In the genomic region with DNA sequence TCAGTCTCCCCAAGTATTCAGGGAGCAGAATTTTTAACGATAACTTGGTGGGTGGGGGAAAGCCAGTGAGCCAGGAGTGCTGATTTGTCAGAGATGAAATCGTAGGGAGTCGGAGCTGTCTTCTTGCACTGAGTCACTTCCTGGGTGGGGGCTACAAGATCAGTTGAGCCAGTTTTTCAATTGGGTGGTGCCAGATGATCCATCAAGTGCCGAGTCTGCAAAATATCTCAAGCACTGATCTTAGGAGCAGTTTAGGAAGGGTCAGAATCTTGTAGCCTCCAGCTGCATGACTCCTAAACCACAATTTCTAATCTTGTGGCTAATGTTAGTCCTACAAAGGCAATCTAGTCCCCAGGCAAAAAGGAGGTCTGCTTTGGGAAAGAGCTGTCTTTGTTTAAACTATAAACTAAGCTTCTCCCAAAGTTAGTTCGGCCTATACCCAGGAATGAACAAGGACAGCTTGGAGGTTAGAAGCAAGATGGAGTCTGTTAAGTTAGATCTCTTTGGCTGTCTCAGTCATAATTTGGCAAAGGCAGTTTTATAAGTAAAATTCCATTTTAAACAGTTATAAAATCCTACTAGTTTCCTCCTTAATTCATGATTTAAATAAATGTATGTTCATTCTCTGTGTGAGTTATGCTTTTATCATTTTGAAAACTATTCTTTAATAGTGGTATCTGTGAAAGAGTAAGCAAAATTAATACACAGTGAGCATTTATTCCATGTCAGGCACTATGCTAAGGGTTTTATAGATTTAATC, we compare ENCODE assay signal across 8 cellular contexts. TPM values are rescaled to one million over a fixed set of nuclear protein-coding genes. Genes with fewer than 3 reads are reported as not detected.
DNase-seq lines count a peak whose midpoint lies in the region; ATAC-seq, FAIRE-seq and TF ChIP-seq lines count a peak whose summit lies in the region.

No MANE protein-coding gene starts in this region.

- DNase-seq in HepG2 (ENCODE audit: low spot score) (no peak), right lobe of liver (no peak), kidney tubule cell (ENCODE audit: low spot score) (peak; percentile 40), transverse colon (no peak), AG20443 (ENCODE audit: low spot score) (no peak), endothelial cell (ENCODE audit: low spot score) (no peak)
- DNase-seq in activated CD8-positive, alpha-beta memory T cell treated with anti-CD3 and anti-CD28 coated beads, Interleukin-2, amount 50 U/mL, for 4 hours: peak; percentile 24

- POLR2A ChIA-PET in HepG2 (lab: Yijun Ruan, JAX): interaction anchor here (3.2 kb wide), 1 partner anchor 52 kb away, joined by 7 read pairs; the partner anchor contains the start of gene SLC16A1

- H3K9ac ChIP-seq in HepG2 (ENCODE audit: insufficient read depth, low read depth, low read length): no peak overlapping the region

- H3K27me3 Mint-ChIP-seq in endothelial cell (ENCODE audit: unreplicated experiment): peaks cover 3% of the 10 kb centered on the region

- no peaks in the 10 kb centered on the region for H3K79me2 ChIP-seq in HepG2 (ENCODE audit: insufficient read depth, low read length)

- H3K27ac ChIP-seq in HepG2 (ENCODE audit: extremely low read length, insufficient read depth, low read length): no peak overlapping the region
- H3K27ac ChIP-seq in right lobe of liver: no peak overlapping the region
- peak overlapping the region; percentile 84 to 86 (median 86) for H3K27ac ChIP-seq in transverse colon

- H3K36me3 ChIP-seq in HepG2 (replicated peaks in 1 of 2; ENCODE audit: control insufficient read depth in 1 of 2, insufficient read depth in 2 of 2, low read length in 2 of 2) (no peaks in the 10 kb centered on the region; a peak in 2 of 5 replicates), right lobe of liver (no peaks in the 10 kb centered on the region), transverse colon (no peaks in the 10 kb centered on the region)

- TF ChIP-seq POLR2A in HepG2 (IDR thresholded peaks at IDR 0.05; ENCODE audit: insufficient read depth in 1 of 2, low read depth in 2 of 2, low read length in 2 of 2): no peak
- no peak for TF ChIP-seq POLR2A in right lobe of liver (IDR thresholded peaks at IDR 0.05)
- no peak for TF ChIP-seq POLR2A in transverse colon (IDR thresholded peaks at IDR 0.05)

- H3K36me3 Mint-ChIP-seq in endothelial cell (ENCODE audit: low read depth, unreplicated experiment): peaks cover 4% of the 10 kb centered on the region

- H3K4me1 ChIP-seq in HepG2 (ENCODE audit: insufficient read depth, low read length) (peaks cover 10% of the 10 kb centered on the region), right lobe of liver (peaks cover 0 to 12% (median 3%) of the 10 kb centered on the region in 4 donors), transverse colon (peaks cover 6 to 36% (median 21%) of the 10 kb centered on the region in 4 donors)

- H3K9me3 Mint-ChIP-seq in endothelial cell (ENCODE audit: unreplicated experiment): no peaks in the 10 kb centered on the region

- H3K4me3 ChIP-seq in HepG2 (replicated peaks in 1 of 3; ENCODE audit: insufficient read depth in 1 of 3, low read depth in 2 of 3, low read length in 3 of 3): no peak overlapping the region
- no peak overlapping the region for H3K4me3 ChIP-seq in right lobe of liver
- H3K4me3 ChIP-seq in transverse colon: no peak overlapping the region

- BruUV-seq in HepG2 (replicated peaks; lab: Mats Ljungman, UMichigan): no TSS peak

- TF ChIP-seq CTCF in HepG2 (CRISPR knock-in tag; IDR thresholded peaks at IDR 0.05): no peak
- no peak for TF ChIP-seq CTCF in right lobe of liver (IDR thresholded peaks at IDR 0.05)
- no peak for TF ChIP-seq CTCF in transverse colon (IDR thresholded peaks at IDR 0.05)
- TF ChIP-seq CTCF in endothelial cell (IDR thresholded peaks at IDR 0.05; ENCODE audit: unreplicated experiment): no peak

- no peak for FAIRE-seq in HepG2 (lab: Jason Lieb, UNC)

- H3K9me3 ChIP-seq in HepG2 (ENCODE audit: low read length): no peaks in the 10 kb centered on the region
- no peaks in the 10 kb centered on the region for H3K9me3 ChIP-seq in right lobe of liver
- H3K9me3 ChIP-seq in transverse colon: no peaks in the 10 kb centered on the region

- H3K4me2 ChIP-seq in HepG2 (ENCODE audit: low read depth, low read length): no peak overlapping the region

- H3K4me1 Mint-ChIP-seq in endothelial cell (ENCODE audit: unreplicated experiment): peaks cover 30% of the 10 kb centered on the region

- TF ChIP-seq RAD21 in HepG2 (CRISPR knock-in tag; IDR thresholded peaks at IDR 0.05): no peak

- CTCF ChIA-PET in HepG2 (lab: Yijun Ruan, JAX; ENCODE audit: low intra/inter-chr PET ratio, low total read pairs): no interaction called here

- H3K27me3 ChIP-seq in HepG2 (ENCODE audit: control insufficient read depth in 1 of 2, insufficient read depth in 2 of 2, low read length in 2 of 2) (no peaks in the 10 kb centered on the region), right lobe of liver (no peaks in the 10 kb centered on the region), transverse colon (no peaks in the 10 kb centered on the region)

- no peak for TF ChIP-seq EP300 in HepG2 (IDR thresholded peaks at IDR 0.05; ENCODE audit: low read depth in 2 of 2, low read length in 2 of 2)
- TF ChIP-seq EP300 in HepG2 (CRISPR knock-in tag; IDR thresholded peaks at IDR 0.05; ENCODE audit: borderline replicate concordance): no peak
- no peak for TF ChIP-seq EP300 in transverse colon (IDR thresholded peaks at IDR 0.05; ENCODE audit: low read depth)

- in situ Hi-C loops in HepG2 (cut with HindIII; ENCODE audit: extremely low pct_ligation_motif_present, low pct_unique_long_range_greater_than_20kb): no loop called here
- in situ Hi-C loops in transverse colon (cut with MboI; ENCODE audit: low pct_ligation_motif_present in 1 of 4, low pct_unique_long_range_greater_than_20kb in 1 of 4, low sequenced_read_pairs in 3 of 4): no loop called here

- H3K27ac Mint-ChIP-seq in endothelial cell (ENCODE audit: unreplicated experiment): no peak overlapping the region

- no peak overlapping the region for H3K4me3 Mint-ChIP-seq in endothelial cell (ENCODE audit: unreplicated experiment)

- H4K20me1 ChIP-seq in HepG2 (ENCODE audit: insufficient read depth, low read length): no peaks in the 10 kb centered on the region

- ATAC-seq in HepG2 (no peak), right lobe of liver (no peak), HG02973 (IDR thresholded peaks at IDR 0.05; ENCODE audit: unreplicated experiment) (no peak)

- no peak overlapping the region for H2AFZ ChIP-seq in HepG2 (ENCODE audit: low read length)

- intact Hi-C loops in HepG2 (cut with micrococcal nuclease; ENCODE audit: unreplicated experiment) (no loop called here), right lobe of liver (cut with DNase I) (no loop called here), transverse colon (cut with DNase I; ENCODE audit: low total_unique reads) (no loop called here)

- 71% methylated on average over 5 of the region's 5 CpGs for WGBS in HepG2 (ENCODE audit: low lambda C conversion rate)
- WGBS in right lobe of liver (ENCODE audit: insufficient coverage, low coverage, low lambda C conversion rate, missing lambda C conversion rate): 56% methylated on average over 5 of the region's 5 CpGs
- whole genome bisulfite sequencing in transverse colon (ENCODE audit: low coverage in 1 of 2), 2 donors: 73 to 100% methylated on average over 1 to 5 of the region's 5 CpGs

TF ChIP-seq in HepG2, 621 proteins besides CTCF, POLR2A, EP300 and RAD21:
- no peak for TF ChIP-seq STAT5B (CRISPR knock-in tag; IDR thresholded peaks at IDR 0.05)
- no peak for TF ChIP-seq ZNF256 (CRISPR knock-in tag; conservative IDR thresholded peaks at IDR 0.05)
- TF ChIP-seq MAFK (conservative IDR thresholded peaks at IDR 0.05 in 1 of 2, IDR thresholded peaks at IDR 0.05 in 1 of 2; ENCODE audit: low read length in 2 of 2): peak; percentile 7 to 54; a peak in 3 of 4 replicates
- 0 out of 2 replicates have a peak, but pooled peaks have one; percentile 15 for TF ChIP-seq MAFF (IDR thresholded peaks at IDR 0.05; ENCODE audit: low read depth, low read length)
- TF ChIP-seq E2F5 (CRISPR knock-in tag; conservative IDR thresholded peaks at IDR 0.05): no peak

RNA-seq across cellular contexts. Expression of gene SLC16A1, which starts 51.7 kb away (rescaled TPM):
- total RNA-seq in HepG2 (2016; rRNA removed; fragmentation: Illumina TruSeq; extraction: Trizol) (67.0 and 106 TPM in 2 replicates), right lobe of liver (10 to 100 TPM; 26.1 to 81.9 (median 55.2) TPM), transverse colon (100 to 1,000 TPM in 2 of 4 donors, 10 to 100 TPM in 2; 21.5 to 177 (median 109) TPM), endothelial cell (ENCODE audit: unreplicated experiment) (88.7 TPM)
- 5.3 and 6.0 TPM in 2 replicates for total RNA-seq in HepG2 (2016; cell fraction: cytosol; rRNA removed; fragmentation: Illumina TruSeq; extraction: Trizol; ENCODE audit: low read depth)
- total RNA-seq in HepG2 (2016; cell fraction: insoluble cytoplasmic fraction; rRNA removed; fragmentation: Illumina TruSeq; extraction: Trizol): 65.8 and 105 TPM in 2 replicates
- 15.3 and 18.4 TPM in 2 replicates for total RNA-seq in HepG2 (2016; cell fraction: membrane; rRNA removed; fragmentation: Illumina TruSeq; extraction: Trizol)
- total RNA-seq in HepG2 (2016; cell fraction: nucleus; rRNA removed; fragmentation: Illumina TruSeq; extraction: Trizol): 102 and 125 TPM in 2 replicates
- polyA plus RNA-seq in HepG2 (2011; rRNA removed): 135 and 142 TPM in 2 replicates
- polyA plus RNA-seq in HepG2 (2011; cell fraction: cytosol; rRNA removed): 110 and 155 TPM in 2 replicates
- polyA plus RNA-seq in HepG2 (2011; cell fraction: nucleus; rRNA removed): 50.4 and 50.5 TPM in 2 replicates
- 134 and 147 TPM in 2 replicates for polyA plus RNA-seq in HepG2 (2012)
- polyA plus RNA-seq in HepG2 (2016; cell fraction: cytosol; fragmentation: Illumina TruSeq; extraction: Trizol; ENCODE audit: low read depth): 3.0 and 3.3 TPM in 2 replicates
- polyA plus RNA-seq in HepG2 (2016; cell fraction: insoluble cytoplasmic fraction; fragmentation: Illumina TruSeq; extraction: Trizol; ENCODE audit: low read depth): 49.1 and 53.6 TPM in 2 replicates
- 8.1 and 9.3 TPM in 2 replicates for polyA plus RNA-seq in HepG2 (2016; cell fraction: membrane; fragmentation: Illumina TruSeq; extraction: Trizol; ENCODE audit: low read depth)
- 109 and 119 TPM in 2 replicates for polyA plus RNA-seq in HepG2 (2016; cell fraction: nucleus; fragmentation: Illumina TruSeq; extraction: Trizol; ENCODE audit: insufficient read depth, low read depth)
- polyA minus RNA-seq in HepG2 (2011; rRNA and poly(A)+ RNA removed; ENCODE audit: low replicate concordance): 467 and 535 TPM in 2 replicates
- 185 and 199 TPM in 2 replicates for polyA minus RNA-seq in HepG2 (2011; cell fraction: cytosol; rRNA and poly(A)+ RNA removed)
- 108 and 115 TPM in 2 replicates for polyA minus RNA-seq in HepG2 (2011; cell fraction: nucleus; rRNA and poly(A)+ RNA removed)

Comparison
In these comparisons a context has a peak if more than half of its experiments do, and no peak if none do; other contexts are left out.
1. DNase-seq: peak in activated CD8-positive, alpha-beta memory T cell treated with anti-CD3 and anti-CD28 coated beads, Interleukin-2, amount 50 U/mL, for 4 hours (single experiment) and kidney tubule cell (single experiment); none in HepG2 (single experiment), right lobe of liver (0 of 3), transverse colon (single experiment), AG20443 (single experiment) and endothelial cell (single experiment).
2. H3K27ac ChIP-seq: peak in transverse colon (4 of 4); none in HepG2 (single experiment) and right lobe of liver (0 of 3).